In genomic region chr12:43805857-43806736, GRCh38 we compare ENCODE assay signal across 8 cellular contexts. TPM values are rescaled to one million over a fixed set of nuclear protein-coding genes. Genes with fewer than 3 reads are reported as not detected.
DNase-seq lines count a peak whose midpoint lies in the region; ATAC-seq and TF ChIP-seq lines count a peak whose summit lies in the region.

Gene TWF1 (minus strand): TSS chr12:43806317. CDS start chr12:43806245, 72 bp downstream.

- H3K4me1 Mint-ChIP-seq in brain, result peaks cover 40% of the 10 kb centered on the region

- no peaks in the 10 kb centered on the region for H3K9me3 ChIP-seq in iPS-15b (ENCODE audit: control insufficient read depth, insufficient read depth, low read length)
- H3K9me3 ChIP-seq in skeletal muscle satellite cell (replicated peaks; ENCODE audit: low read length), result no peaks in the 10 kb centered on the region

- TF ChIP-seq CTCF in brain (conservative IDR thresholded peaks at IDR 0.05), result peak; percentile 57 to 66

- peak within 1 kb of the TSS; percentile 96 to 100 (median 99) for H3K4me3 Mint-ChIP-seq in brain

- peak; percentile 98 for ATAC-seq in HG02970 (IDR thresholded peaks at IDR 0.05; ENCODE audit: low FRiP score, unreplicated experiment)

- peak within 1 kb of the TSS; percentile 81 for H3K4me3 ChIP-seq in iPS-15b (ENCODE audit: low read depth, low read length)
- H3K4me3 ChIP-seq in skeletal muscle satellite cell (ENCODE audit: low read length), result peak within 1 kb of the TSS; percentile 96

- peaks cover 15% of the 10 kb centered on the region for H3K36me3 Mint-ChIP-seq in brain

- H3K9ac ChIP-seq in iPS-15b (ENCODE audit: low read depth, low read length) (peak within 1 kb of the TSS; percentile 87), skeletal muscle satellite cell (ENCODE audit: low read depth, low read length) (peak within 1 kb of the TSS; percentile 98)

- peak within 1 kb of the TSS; percentile 98 to 100 (median 100) for H3K27ac Mint-ChIP-seq in brain

- H3K36me3 ChIP-seq in iPS-15b (ENCODE audit: control insufficient read depth, insufficient read depth, low read length), result no peaks in the 10 kb centered on the region
- H3K36me3 ChIP-seq in skeletal muscle satellite cell (ENCODE audit: insufficient read depth, low read length), result peaks cover 11% of the 10 kb centered on the region

- no peaks in the 10 kb centered on the region for H3K27me3 Mint-ChIP-seq in brain

- no peaks in the 10 kb centered on the region for H3K9me3 Mint-ChIP-seq in brain

- H3K27me3 ChIP-seq in iPS-15b (ENCODE audit: control insufficient read depth, insufficient read depth, low read length) (no peaks in the 10 kb centered on the region), skeletal muscle satellite cell (ENCODE audit: control insufficient read depth, insufficient read depth, low read length) (no peaks in the 10 kb centered on the region)

- H3K4me1 ChIP-seq in iPS-15b (ENCODE audit: control insufficient read depth, insufficient read depth, low read length) (no peaks in the 10 kb centered on the region), skeletal muscle satellite cell (ENCODE audit: control insufficient read depth, insufficient read depth, low read length) (peaks cover 19% of the 10 kb centered on the region)

- peak within 1 kb of the TSS; percentile 97 for H3K4me2 ChIP-seq in skeletal muscle satellite cell (ENCODE audit: low read length)

- DNase-seq in SKM-1 treated with dmso at 0.1 percent for 144 hours (lab: John Stamatoyannopoulos, UW; ENCODE audit: unreplicated experiment) (peak; percentile 38), SKM-1 (lab: John Stamatoyannopoulos, UW; ENCODE audit: unreplicated experiment) (no peak), NCI-H2029 treated with DMSO at 0.1 percent for 48 hours (lab: John Stamatoyannopoulos, UW) (peak; percentile 23), UCSD-AML1 (lab: John Stamatoyannopoulos, UW; ENCODE audit: unreplicated experiment) (peak; percentile 88)

RNA-seq across cellular contexts. Expression of gene TWF1, which starts in this region (rescaled TPM):
- polyA plus RNA-seq in brain (ENCODE audit: insufficient read depth, low read depth, low replicate concordance), result 11.3 TPM
- 177 and 193 TPM in 2 replicates for total RNA-seq in skeletal muscle satellite cell (2012; rRNA removed)
